ENCODE assay signal across 11 cellular contexts in the genomic region with DNA sequence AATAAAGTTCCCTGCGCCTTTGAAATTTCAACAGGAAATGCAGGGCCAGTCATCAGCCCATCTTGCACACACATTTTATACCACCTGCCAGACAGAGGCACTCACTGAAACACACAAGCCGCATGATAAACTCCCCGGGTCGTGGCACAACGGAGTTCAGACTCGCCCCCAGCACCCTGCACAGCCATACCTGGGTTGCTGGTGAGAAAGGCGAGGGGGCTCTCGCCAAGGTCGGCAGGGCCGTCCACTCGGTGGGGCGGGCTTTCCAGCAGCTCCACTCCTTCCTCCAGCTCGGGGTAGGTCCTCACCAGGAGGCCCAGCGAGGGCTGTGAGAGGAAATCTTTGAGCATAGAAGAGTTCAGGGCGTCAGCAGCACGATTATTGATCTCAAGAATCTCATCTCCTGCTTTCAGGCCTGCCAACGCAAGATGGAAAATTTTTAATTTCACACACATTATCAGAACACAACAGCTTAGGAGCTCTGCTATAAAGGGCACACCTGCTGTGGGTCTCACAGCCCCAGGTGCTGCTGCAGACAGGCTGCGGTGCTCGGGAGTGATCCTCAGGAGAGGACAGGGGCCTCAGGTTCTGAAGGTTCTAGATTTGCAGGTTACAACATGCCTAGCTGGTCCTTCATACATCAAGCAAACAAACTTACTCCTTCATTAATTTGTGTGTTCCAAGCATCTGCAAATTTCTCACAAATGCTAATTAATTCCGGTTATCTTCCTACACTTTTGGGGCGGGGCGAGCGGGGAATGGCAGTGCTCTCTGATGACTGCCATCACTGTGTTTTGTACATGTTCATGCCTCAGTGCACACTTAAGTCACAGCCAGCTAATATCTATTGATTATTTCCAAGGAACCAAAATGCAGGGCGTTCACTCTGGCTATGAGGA.
DNase-seq lines count a peak whose midpoint lies in the region; ATAC-seq and TF ChIP-seq lines count a peak whose summit lies in the region.
"Had no signal": no experiment of that assay in that cellular context is flagged by ENCODE, and none has a peak within 500 bp of the region (broad histone marks: within the 10 kb centered on the region; RNA-seq: fewer than 3 reads in every experiment).

No MANE protein-coding gene starts in this region.

- no peak for ATAC-seq in GM19455 (IDR thresholded peaks at IDR 0.05; ENCODE audit: unreplicated experiment)

- peak overlapping the region; percentile 54 for H3K27ac Mint-ChIP-seq in nephron progenitor cell

- peak; percentile 59 for DNase-seq in activated CD4-positive, CD25-positive, alpha-beta regulatory T cell treated with anti-CD3 and anti-CD28 coated beads, Interleukin-2, amount 50 U/mL, for 72 hours
- DNase-seq in activated T-helper 1 cell treated with Interleukin-2 at 50 U/mL for 16 hours (ENCODE audit: low read depth) (peak; percentile 32), nephron progenitor cell (no peak), SIG-M5 treated with dmso at 0.1 percent for 504 hours (lab: John Stamatoyannopoulos, UW; ENCODE audit: unreplicated experiment) (no peak), foreskin melanocyte (no peak)
- peak; percentile 45 to 81 (median 70) for DNase-seq in stimulated activated naive CD4-positive, alpha-beta T cell (lab: John Stamatoyannopoulos, UW)
- DNase-seq: brain microvascular endothelial cell, kidney, NCI-H526, SK-N-SH had no signal

- peaks cover 42% of the 10 kb centered on the region for H3K36me3 Mint-ChIP-seq in nephron progenitor cell (ENCODE audit: low read depth)

- TF ChIP-seq CTCF in nephron progenitor cell (IDR thresholded peaks at IDR 0.05), result no peak

- H3K27me3 Mint-ChIP-seq in nephron progenitor cell (ENCODE audit: low read depth, poor library complexity), result no peaks in the 10 kb centered on the region

- peaks cover 35% of the 10 kb centered on the region for H3K4me1 Mint-ChIP-seq in nephron progenitor cell

- no peak overlapping the region for H3K4me3 Mint-ChIP-seq in nephron progenitor cell

- H3K9me3 Mint-ChIP-seq in nephron progenitor cell, result no peaks in the 10 kb centered on the region

Comparison
In these comparisons a context has a peak if more than half of its experiments do, and no peak if none do; other contexts are left out.
1. DNase-seq: peak in activated CD4-positive, CD25-positive, alpha-beta regulatory T cell treated with anti-CD3 and anti-CD28 coated beads, Interleukin-2, amount 50 U/mL, for 72 hours (single experiment), activated T-helper 1 cell treated with Interleukin-2 at 50 U/mL for 16 hours (single experiment) and stimulated activated naive CD4-positive, alpha-beta T cell (6 of 6); none in nephron progenitor cell (single experiment), SIG-M5 treated with dmso at 0.1 percent for 504 hours (single experiment) and foreskin melanocyte (single experiment).